8 cellular contexts compared by ENCODE assay signal in the genomic region with DNA sequence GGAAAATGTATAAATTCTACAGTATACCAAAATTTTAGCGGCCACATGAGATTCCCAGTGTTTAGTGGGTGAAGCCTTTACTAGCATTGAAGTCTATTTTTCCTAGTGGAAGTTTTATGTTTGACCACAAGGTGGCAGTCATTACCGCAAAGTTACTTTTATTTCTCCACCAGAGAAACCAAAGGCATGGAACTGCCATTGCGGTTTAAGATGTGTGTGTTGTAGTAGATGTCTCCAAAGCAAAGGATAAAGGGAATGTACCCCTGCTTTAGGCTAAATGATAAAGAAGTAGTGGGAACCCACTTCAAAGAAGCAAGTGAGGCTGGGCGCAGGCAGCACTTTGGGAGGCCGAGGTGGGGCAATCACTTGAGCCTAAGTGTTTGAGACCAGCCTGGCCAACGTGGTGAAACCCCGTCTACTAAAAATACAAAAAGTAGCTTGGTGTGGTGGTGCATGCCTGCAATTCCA.
A peak's percentile ranks its signal among the peaks of the same experiment; 100 is the strongest.
DNase-seq lines count a peak whose midpoint lies in the region; ATAC-seq and TF ChIP-seq lines count a peak whose summit lies in the region.

No MANE protein-coding gene starts in this region.

- peaks cover 5% of the 10 kb centered on the region for H3K27me3 Mint-ChIP-seq in neural progenitor cell (ENCODE audit: insufficient read depth, low read depth)

- ATAC-seq in GM21529 (IDR thresholded peaks at IDR 0.05; ENCODE audit: unreplicated experiment): peak; percentile 65
- ATAC-seq in GM19023 (IDR thresholded peaks at IDR 0.05; ENCODE audit: unreplicated experiment): no peak
- no peak for ATAC-seq in GM19397 (IDR thresholded peaks at IDR 0.05; ENCODE audit: unreplicated experiment)

- peaks cover 8% of the 10 kb centered on the region for H3K9me3 Mint-ChIP-seq in neural progenitor cell

- no peaks in the 10 kb centered on the region for H3K36me3 Mint-ChIP-seq in neural progenitor cell

- DNase-seq in DMS 273 treated with DMSO at 0.1 percent for 48 hours (lab: John Stamatoyannopoulos, UW): peak; percentile 44
- DNase-seq in NCI-H2107 (lab: John Stamatoyannopoulos, UW): peak; percentile 76
- DNase-seq in fibroblast of gingiva (ENCODE audit: low read depth): peak; percentile 61
- peak; percentile 71 for DNase-seq in neural progenitor cell (ENCODE audit: low spot score)

- no peak overlapping the region for H3K4me2 ChIP-seq in neural progenitor cell

- no peak overlapping the region for H3K27ac Mint-ChIP-seq in neural progenitor cell

- no peaks in the 10 kb centered on the region for H4K20me1 ChIP-seq in neural progenitor cell (ENCODE audit: low read depth)

- H3K27ac ChIP-seq in VCaP (no peak overlapping the region), neural progenitor cell (no peak overlapping the region)

- no peak overlapping the region for H3K4me3 ChIP-seq in neural progenitor cell

- no peaks in the 10 kb centered on the region for H3F3A ChIP-seq in neural progenitor cell (ENCODE audit: low read depth)

- H3K4me1 ChIP-seq in neural progenitor cell: peaks cover 12% of the 10 kb centered on the region

- H3K9me3 ChIP-seq in neural progenitor cell (ENCODE audit: low read depth): no peaks in the 10 kb centered on the region

- no peak overlapping the region for H3K9ac ChIP-seq in neural progenitor cell

- TF ChIP-seq CTCF in VCaP (conservative IDR thresholded peaks at IDR 0.05): peak; percentile 75
- TF ChIP-seq CTCF in neural progenitor cell (IDR thresholded peaks at IDR 0.05): peak; percentile 84

- peak overlapping the region; percentile 71 for H2AFZ ChIP-seq in neural progenitor cell (replicated peaks)

- H3K27me3 ChIP-seq in neural progenitor cell: no peaks in the 10 kb centered on the region

- no peaks in the 10 kb centered on the region for H3K79me2 ChIP-seq in neural progenitor cell (ENCODE audit: low read depth)

- peaks cover 20% of the 10 kb centered on the region for H3K4me1 Mint-ChIP-seq in neural progenitor cell

- H3K36me3 ChIP-seq in neural progenitor cell: no peaks in the 10 kb centered on the region

- no peak overlapping the region for H3K4me3 Mint-ChIP-seq in neural progenitor cell
